ENCODE assay signal across 1 cellular context in the genomic region with DNA sequence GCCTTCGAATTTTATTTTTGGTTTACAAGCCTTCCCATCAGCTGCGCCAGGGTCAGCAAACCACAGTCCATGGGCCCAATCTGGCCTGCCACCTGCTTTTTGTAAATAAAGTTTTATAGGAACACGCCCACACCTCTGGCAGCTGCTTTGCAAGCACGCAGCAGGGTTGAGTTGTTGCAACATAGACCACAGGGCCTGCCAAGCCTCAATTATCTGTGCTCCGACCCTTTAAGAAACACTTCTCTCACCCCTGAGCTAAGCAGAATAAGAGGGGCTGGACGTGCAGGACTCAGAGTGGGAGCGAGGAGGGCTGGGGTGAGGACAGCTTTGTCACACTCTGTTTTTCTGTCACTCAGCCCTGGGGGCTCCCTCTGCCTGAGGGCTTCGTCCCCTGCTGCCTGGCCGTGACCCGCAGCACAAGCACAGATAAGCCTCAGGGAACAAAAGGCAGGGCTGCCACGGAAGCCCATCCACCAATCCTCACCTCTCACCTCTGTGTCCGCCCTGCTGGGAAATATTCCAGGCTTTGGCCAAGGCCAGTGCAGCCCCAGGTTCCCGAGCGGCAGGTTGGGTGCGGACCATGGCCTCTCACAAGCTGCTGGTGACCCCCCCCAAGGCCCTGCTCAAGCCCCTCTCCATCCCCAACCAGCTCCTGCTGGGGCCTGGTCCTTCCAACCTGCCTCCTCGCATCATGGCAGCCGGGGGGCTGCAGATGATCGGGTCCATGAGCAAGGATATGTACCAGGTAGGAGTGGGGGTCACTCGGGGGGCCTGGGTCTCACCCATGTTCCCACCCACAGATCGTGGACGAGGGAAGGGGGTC.
TF ChIP-seq lines count a peak whose summit lies in the region.

Gene AGXT, plus strand, starts transcription at position 539 of the 823 bp plus-strand sequence. Its CDS starts 42 bp downstream, at position 581.

TF ChIP-seq in liver, 16 proteins besides CTCF, POLR2A, EP300 and RAD21 (continued from another document):
- TF ChIP-seq, protein P1, sequence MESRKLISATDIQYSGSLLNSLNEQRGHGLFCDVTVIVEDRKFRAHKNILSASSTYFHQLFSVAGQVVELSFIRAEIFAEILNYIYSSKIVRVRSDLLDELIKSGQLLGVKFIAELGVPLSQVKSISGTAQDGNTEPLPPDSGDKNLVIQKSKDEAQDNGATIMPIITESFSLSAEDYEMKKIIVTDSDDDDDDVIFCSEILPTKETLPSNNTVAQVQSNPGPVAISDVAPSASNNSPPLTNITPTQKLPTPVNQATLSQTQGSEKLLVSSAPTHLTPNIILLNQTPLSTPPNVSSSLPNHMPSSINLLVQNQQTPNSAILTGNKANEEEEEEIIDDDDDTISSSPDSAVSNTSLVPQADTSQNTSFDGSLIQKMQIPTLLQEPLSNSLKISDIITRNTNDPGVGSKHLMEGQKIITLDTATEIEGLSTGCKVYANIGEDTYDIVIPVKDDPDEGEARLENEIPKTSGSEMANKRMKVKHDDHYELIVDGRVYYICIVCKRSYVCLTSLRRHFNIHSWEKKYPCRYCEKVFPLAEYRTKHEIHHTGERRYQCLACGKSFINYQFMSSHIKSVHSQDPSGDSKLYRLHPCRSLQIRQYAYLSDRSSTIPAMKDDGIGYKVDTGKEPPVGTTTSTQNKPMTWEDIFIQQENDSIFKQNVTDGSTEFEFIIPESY (IDR thresholded peaks at IDR 0.05) = peak; percentile 84
- TF ChIP-seq EGR1 (IDR thresholded peaks at IDR 0.05; ENCODE audit: low read depth in 2 of 2) (peak; percentile 68 to 72), GABPA (IDR thresholded peaks at IDR 0.05 in 1 of 2, conservative IDR thresholded peaks at IDR 0.05 in 1 of 2) (peak in 1 of 2 donors; percentile 46)
